Comparison of ENCODE assay signal across 8 cellular contexts in the genomic region with DNA sequence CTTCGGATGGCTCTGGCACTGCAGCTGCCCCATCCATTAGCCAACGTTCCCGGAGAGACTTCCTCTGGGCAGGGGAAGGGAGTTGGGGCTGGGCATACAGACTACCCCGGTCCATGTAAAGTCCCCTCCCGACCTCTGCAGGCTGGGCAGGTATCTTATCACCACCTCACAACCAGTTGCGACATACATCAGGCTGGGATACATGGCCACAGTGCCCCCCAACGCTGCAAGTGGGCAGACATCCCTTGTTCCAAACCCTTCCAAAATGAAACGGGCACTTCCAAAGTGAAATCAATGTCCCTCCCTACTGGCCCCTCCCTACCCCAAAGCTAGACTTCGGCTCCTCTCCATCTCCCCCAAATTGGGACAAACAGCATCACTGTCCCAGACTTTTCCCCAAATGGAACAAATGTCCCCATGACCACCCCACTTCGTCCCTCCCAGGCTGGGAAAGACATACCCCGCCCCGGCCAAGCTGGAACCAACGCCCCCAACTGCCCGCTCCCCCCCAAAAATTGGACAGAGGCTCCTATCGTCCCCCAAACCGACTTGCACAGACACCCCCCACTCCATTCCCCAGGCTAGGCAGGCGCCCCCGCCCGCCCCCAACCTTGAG. TPM values are rescaled to one million over a fixed set of nuclear protein-coding genes. Genes with fewer than 3 reads are reported as not detected.
DNase-seq lines count a peak whose midpoint lies in the region; ATAC-seq and TF ChIP-seq lines count a peak whose summit lies in the region.
"Had no signal": no experiment of that assay in that cellular context is flagged by ENCODE, and none has a peak within 500 bp of the region (broad histone marks: within the 10 kb centered on the region; RNA-seq: fewer than 3 reads in every experiment).

No MANE protein-coding gene starts in this region.

- H3K27ac ChIP-seq in DND-41 (ENCODE audit: low read length) (no peak overlapping the region), psoas muscle (no peak overlapping the region)

- intact Hi-C loops in psoas muscle (cut with DNase I), result no loop called here

- ATAC-seq in DND-41 (ENCODE audit: insufficient read depth, low read depth) (no peak), psoas muscle (no peak), HG03442 (IDR thresholded peaks at IDR 0.05; ENCODE audit: unreplicated experiment) (no peak)

- H3K4me1 ChIP-seq in DND-41 (ENCODE audit: insufficient read depth, low read length) (peaks cover 7% of the 10 kb centered on the region), psoas muscle (no peaks in the 10 kb centered on the region)

- H3K36me3 ChIP-seq in DND-41 (ENCODE audit: insufficient read depth, low read length) (0 out of 2 replicates have a peak, but pooled peaks cover 3% of the 10 kb centered on the region), psoas muscle (ENCODE audit: insufficient read depth in 1 of 2, low read depth in 1 of 2) (no peaks in the 10 kb centered on the region)

- TF ChIP-seq EP300 in Ishikawa (IDR thresholded peaks at IDR 0.05; ENCODE audit: borderline replicate concordance), result no peak

- no peak for TF ChIP-seq CTCF in DND-41 (IDR thresholded peaks at IDR 0.05; ENCODE audit: borderline replicate concordance, extremely low read depth, low read length, poor library complexity, severe bottlenecking)
- TF ChIP-seq CTCF in fibroblast of pulmonary artery (IDR thresholded peaks at IDR 0.05; ENCODE audit: low read length, missing control alignments), result no peak
- TF ChIP-seq CTCF in psoas muscle (IDR thresholded peaks at IDR 0.05), result no peak

- no peaks in the 10 kb centered on the region for H3K79me2 ChIP-seq in DND-41 (ENCODE audit: insufficient read depth, low read length)

- H3K4me2 ChIP-seq in DND-41 (ENCODE audit: insufficient read depth, low read length), result peak overlapping the region; percentile 49

- DNase-seq in DND-41 (no peak), fibroblast of pulmonary artery (ENCODE audit: low read depth) (no peak), psoas muscle (no peak), activated gamma-delta T cell treated with Interleukin-2 at 50 U/mL for 16 hours (no peak)
- no peak for DNase-seq in stimulated activated CD4-positive, alpha-beta T cell treated with anti-CD3 and anti-CD28 coated beads, Interleukin-4, amount 100 ng/mL, for 24 hours

- no peaks in the 10 kb centered on the region for H3K9me3 ChIP-seq in DND-41 (ENCODE audit: insufficient read depth, low read length, severe bottlenecking)
- no peaks in the 10 kb centered on the region for H3K9me3 ChIP-seq in psoas muscle

- no peaks in the 10 kb centered on the region for H3K27me3 ChIP-seq in DND-41 (ENCODE audit: insufficient read depth, low read length, poor library complexity)
- peaks cover 0 to 40% (median 16%) of the 10 kb centered on the region in 3 donors for H3K27me3 ChIP-seq in psoas muscle (ENCODE audit: insufficient read depth in 3 of 3, low read length in 2 of 3)

- H3K4me3 ChIP-seq in DND-41 (ENCODE audit: low read depth in 1 of 2, low read length in 2 of 2), result no peak overlapping the region
- H3K4me3 ChIP-seq in fibroblast of pulmonary artery (replicated peaks; ENCODE audit: low read depth, low read length), result peak overlapping the region; percentile 21
- H3K4me3 ChIP-seq in psoas muscle, result peak overlapping the region; percentile 42

- no peak overlapping the region for H2AFZ ChIP-seq in DND-41 (ENCODE audit: low read depth, low read length)

- 20 to 22% (median 22%) methylated on average over 19 of the region's 19 CpGs for WGBS in psoas muscle, 3 donors

- no peaks in the 10 kb centered on the region for H4K20me1 ChIP-seq in DND-41 (ENCODE audit: insufficient read depth, low read length)

- no peak for TF ChIP-seq RAD21 in Ishikawa (IDR thresholded peaks at IDR 0.05; ENCODE audit: low read depth)

- no peak overlapping the region for H3K9ac ChIP-seq in DND-41 (ENCODE audit: low read depth, low read length)

TF ChIP-seq in Ishikawa, 13 proteins besides CTCF, POLR2A, EP300 and RAD21:
- no peak for TF ChIP-seq CREB1 (IDR thresholded peaks at IDR 0.05; ENCODE audit: low read depth)
- peak; percentile 53; the same call in 1 of the 2 replicates for TF ChIP-seq CEBPB (IDR thresholded peaks at IDR 0.05)
- no peak for TF ChIP-seq TEAD4 (IDR thresholded peaks at IDR 0.05)

RNA-seq across cellular contexts. Expression of gene PALM3, which starts 5.0 kb away (rescaled TPM):
- not detected for total RNA-seq in psoas muscle
- under 1 TPM in 2 of 3 donors, not detected in 1; 0.04 to 0.05 TPM for polyA plus RNA-seq in psoas muscle

RNA-seq across cellular contexts. Expression of gene MISP3, which starts 15.7 kb away (rescaled TPM):
- 1 to 10 TPM; 2.0 to 6.3 (median 2.9) TPM for total RNA-seq in psoas muscle
- 10 to 100 TPM in 1 of 3 donors, 1 to 10 TPM in 2; 1.8 to 15.4 (median 2.1) TPM for polyA plus RNA-seq in psoas muscle

RNA-seq across cellular contexts. Expression of gene IL27RA, which starts 25.3 kb away (rescaled TPM):
- 1 to 10 TPM; 2.3 to 3.7 (median 2.9) TPM for total RNA-seq in psoas muscle
- polyA plus RNA-seq in psoas muscle, result 1 to 10 TPM; 1.5 to 3.2 (median 2.5) TPM

RNA-seq across cellular contexts. Expression of gene C19orf67, which starts 28.7 kb away (rescaled TPM):
- total RNA-seq in psoas muscle, result not detected
- not detected for polyA plus RNA-seq in psoas muscle
- total RNA-seq: ureter had no signal

RNA-seq across cellular contexts. Expression of gene RLN3, which starts 28.9 kb away (rescaled TPM):
- not detected for total RNA-seq in psoas muscle
- not detected for polyA plus RNA-seq in psoas muscle
- total RNA-seq: ureter had no signal

Comparison
In these comparisons a context has a peak if more than half of its experiments do, and no peak if none do; other contexts are left out.
1. H3K4me3 ChIP-seq: peak in fibroblast of pulmonary artery (single experiment) and psoas muscle (single experiment); none in DND-41 (0 of 2).